8 cellular contexts compared by ENCODE assay signal in the genomic region with DNA sequence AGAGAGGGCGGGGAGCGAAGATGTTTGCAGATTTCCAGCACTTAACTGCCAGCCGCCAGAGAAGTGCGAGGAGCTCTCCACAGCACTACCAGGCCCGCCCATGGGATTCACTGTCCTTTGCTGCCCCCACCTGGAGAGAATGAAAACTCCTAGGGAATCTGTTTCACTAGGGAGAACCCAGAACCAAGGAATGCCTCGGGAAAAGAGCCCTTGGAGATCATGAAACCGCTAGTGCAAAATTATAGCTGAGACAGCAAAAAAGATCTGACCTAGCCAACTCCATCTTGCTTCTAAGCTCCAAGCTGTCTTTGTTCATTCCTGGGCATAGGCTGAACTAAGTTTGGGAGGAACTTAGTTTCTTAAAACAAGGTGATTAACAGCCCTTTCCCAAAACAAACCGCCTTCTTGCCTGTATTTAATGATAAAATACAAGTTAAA.
DNase-seq lines count a peak whose midpoint lies in the region; ATAC-seq, FAIRE-seq and TF ChIP-seq lines count a peak whose summit lies in the region.

No MANE protein-coding gene starts in this region.

- H3K9ac ChIP-seq in fibroblast of lung (ENCODE audit: insufficient read depth, low read length) = no peak overlapping the region

- no peak overlapping the region for H3K4me2 ChIP-seq in fibroblast of lung (ENCODE audit: extremely low read depth, insufficient read depth, low read length)

- H3K36me3 Mint-ChIP-seq in activated T-cell treated with anti-CD3 and anti-CD28 coated beads, Interleukin-2, amount 50 U/mL, for 4 hours (ENCODE audit: insufficient read depth) = no peaks in the 10 kb centered on the region
- H3K36me3 Mint-ChIP-seq in nephron (ENCODE audit: low read depth) = no peaks in the 10 kb centered on the region

- no peaks in the 10 kb centered on the region for H3K4me1 ChIP-seq in fibroblast of lung (ENCODE audit: control insufficient read depth, extremely low read depth, insufficient read depth, low read length)

- no peaks in the 10 kb centered on the region for H3K36me3 ChIP-seq in fibroblast of lung (ENCODE audit: control insufficient read depth, insufficient read depth, low read length)

- H4K20me1 ChIP-seq in fibroblast of lung (ENCODE audit: control insufficient read depth, extremely low read depth, insufficient read depth, low read length) = no peaks in the 10 kb centered on the region

- H3K4me3 Mint-ChIP-seq in activated T-cell treated with anti-CD3 and anti-CD28 coated beads, Interleukin-2, amount 50 U/mL, for 4 hours = no peak overlapping the region
- H3K4me3 Mint-ChIP-seq in nephron = no peak overlapping the region

- FAIRE-seq in RCC 7860 (lab: Jason Lieb, UNC) = peak; percentile 79

- peaks cover 2% of the 10 kb centered on the region for H3K27me3 Mint-ChIP-seq in activated T-cell treated with anti-CD3 and anti-CD28 coated beads, Interleukin-2, amount 50 U/mL, for 4 hours (ENCODE audit: low read depth)
- peaks cover 10% of the 10 kb centered on the region for H3K27me3 Mint-ChIP-seq in nephron (ENCODE audit: low read depth)

- peak; percentile 75 for TF ChIP-seq CTCF in GM10266 (IDR thresholded peaks at IDR 0.05; ENCODE audit: control insufficient read depth, insufficient read depth, low read depth, missing control alignments)
- peak; percentile 81 for TF ChIP-seq CTCF in LNCaP clone FGC (IDR thresholded peaks at IDR 0.05; ENCODE audit: control insufficient read depth, extremely low read depth, insufficient read depth)
- TF ChIP-seq CTCF in fibroblast of lung (conservative IDR thresholded peaks at IDR 0.05 in 1 of 2, IDR thresholded peaks at IDR 0.05 in 1 of 2; ENCODE audit: low read depth in 1 of 2, low read length in 2 of 2) = peak; percentile 81 to 85
- TF ChIP-seq CTCF in nephron (IDR thresholded peaks at IDR 0.05; ENCODE audit: unreplicated experiment in 3 of 3) = peak; percentile 81 to 83 (median 81)

- H3K79me2 ChIP-seq in fibroblast of lung (ENCODE audit: control insufficient read depth, insufficient read depth, low read length) = no peaks in the 10 kb centered on the region

- no peak overlapping the region for H3K4me3 ChIP-seq in LNCaP clone FGC (ENCODE audit: low read depth, low read length)
- H3K4me3 ChIP-seq in fibroblast of lung (replicated peaks in 1 of 4; ENCODE audit: control extremely low read depth in 1 of 4, insufficient read depth in 1 of 4, low read depth in 3 of 4, low read length in 4 of 4) = no peak overlapping the region

- no peaks in the 10 kb centered on the region for H3K9me3 ChIP-seq in fibroblast of lung (ENCODE audit: control insufficient read depth, insufficient read depth, low read depth, low read length)

- no peaks in the 10 kb centered on the region for H3K27me3 ChIP-seq in fibroblast of lung (ENCODE audit: control insufficient read depth, insufficient read depth, low read length)

- no peaks in the 10 kb centered on the region for H3K9me3 Mint-ChIP-seq in activated T-cell treated with anti-CD3 and anti-CD28 coated beads, Interleukin-2, amount 50 U/mL, for 4 hours
- no peaks in the 10 kb centered on the region for H3K9me3 Mint-ChIP-seq in nephron

- DNase-seq in GM10266 (ENCODE audit: extremely low spot score) (peak; percentile 56), LNCaP clone FGC (ENCODE audit: low read depth) (peak; percentile 80), RCC 7860 (ENCODE audit: low spot score) (peak; percentile 77), fibroblast of lung (ENCODE audit: low read depth in 2 of 2) (peak; percentile 71 to 87)
- peak; percentile 63 for DNase-seq in activated T-cell treated with anti-CD3 and anti-CD28 coated beads, Interleukin-2, amount 50 U/mL, for 4 hours
- DNase-seq in stimulated activated naive CD8-positive, alpha-beta T cell treated with anti-CD3 and anti-CD28 coated beads, Interleukin-15, Interleukin-2, amounts not matched to agents 100 U/mL and 50 U/mL, for 24 hours = peak; percentile 78

- H3K27ac Mint-ChIP-seq in nephron = no peak overlapping the region

- H3K27ac ChIP-seq in fibroblast of lung (ENCODE audit: insufficient read depth, low read length) = no peak overlapping the region

- no peak overlapping the region for H2AFZ ChIP-seq in fibroblast of lung (ENCODE audit: low read length)

- H3K4me1 Mint-ChIP-seq in activated T-cell treated with anti-CD3 and anti-CD28 coated beads, Interleukin-2, amount 50 U/mL, for 4 hours (ENCODE audit: low read depth) = peaks cover 12% of the 10 kb centered on the region
- no peaks in the 10 kb centered on the region for H3K4me1 Mint-ChIP-seq in nephron

- ATAC-seq in activated T-cell treated with anti-CD3 and anti-CD28 coated beads, Interleukin-2, amount 50 U/mL, for 4 hours = peak; percentile 76 to 89
- ATAC-seq in stimulated activated naive CD8-positive, alpha-beta T cell treated with anti-CD3 and anti-CD28 coated beads, Interleukin-15, Interleukin-2, amounts not matched to agents 100 U/mL and 50 U/mL, for 24 hours = peak; percentile 85
- no peak for ATAC-seq in GM18861 (IDR thresholded peaks at IDR 0.05; ENCODE audit: unreplicated experiment)
